In the genomic region with DNA sequence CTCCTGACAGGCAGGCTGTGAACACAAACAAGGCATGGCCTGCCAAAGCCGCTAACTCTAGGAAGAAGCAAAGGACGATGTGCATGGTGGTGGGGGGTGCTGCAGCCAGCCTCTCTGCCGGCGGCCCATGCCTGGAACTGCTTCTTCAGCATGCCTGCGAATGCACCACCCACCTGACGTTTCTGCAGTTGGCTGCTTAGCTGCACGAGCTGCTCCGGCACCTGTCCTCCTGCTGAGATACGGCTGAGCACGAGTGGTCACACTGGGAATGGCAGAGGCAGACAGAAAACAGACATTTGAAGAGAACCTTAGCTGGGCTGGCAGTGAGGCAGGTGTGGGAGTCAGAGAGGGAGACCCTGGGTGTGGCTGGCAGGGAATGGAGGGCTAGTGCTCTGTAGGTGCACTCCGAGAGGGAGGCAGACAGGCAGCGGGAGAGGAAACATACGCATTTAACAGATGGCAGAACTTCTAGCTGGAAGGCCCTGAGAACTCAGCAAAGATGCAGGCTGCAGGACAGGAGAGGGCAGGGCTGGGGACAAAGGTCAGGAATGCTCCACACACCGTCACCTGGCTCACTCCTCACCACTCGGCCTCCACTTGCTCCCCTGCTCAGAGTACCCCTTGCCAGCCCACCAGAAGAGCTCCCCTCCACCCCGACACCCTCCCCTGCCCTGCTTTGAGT, we compare ENCODE assay signal across 24 cellular contexts. TPM values are rescaled to one million over a fixed set of nuclear protein-coding genes. Genes with fewer than 3 reads are reported as not detected.
DNase-seq lines count a peak whose midpoint lies in the region; ATAC-seq and TF ChIP-seq lines count a peak whose summit lies in the region.
"Had no signal": no experiment of that assay in that cellular context is flagged by ENCODE, and none has a peak within 500 bp of the region (broad histone marks: within the 10 kb centered on the region; RNA-seq: fewer than 3 reads in every experiment).

No MANE protein-coding gene starts in this region.

- H3K27me3 Mint-ChIP-seq in activated T-cell treated with anti-CD3 and anti-CD28 coated beads, Interleukin-2, amount 50 U/mL, for 24 hours = no peaks in the 10 kb centered on the region
- H3K27me3 Mint-ChIP-seq in activated CD4-positive, alpha-beta memory T cell treated with anti-CD3 and anti-CD28 coated beads, Interleukin-2, amount 10 ng/mL, durations not matched to agents 7 days and 5 days = no peaks in the 10 kb centered on the region
- H3K27me3 Mint-ChIP-seq: activated B cell treated with CpG ODN at 0.5 μM for 24 hours, B cell, memory B cell, naive B cell had no signal

- H3K27ac Mint-ChIP-seq in activated T-cell treated with anti-CD3 and anti-CD28 coated beads, Interleukin-2, amount 50 U/mL, for 24 hours = peak overlapping the region; percentile 61
- H3K27ac Mint-ChIP-seq in stimulated activated effector memory CD8-positive, alpha-beta T cell treated with anti-CD3 and anti-CD28 coated beads, Interleukin-12 subunit alpha, Interleukin-12 subunit beta, amount 100 ng/mL, for 72 hours = peak overlapping the region; percentile 14
- no peak overlapping the region for H3K27ac Mint-ChIP-seq in activated CD4-positive, alpha-beta memory T cell treated with anti-CD3 and anti-CD28 coated beads, Interleukin-2, amount 10 ng/mL, durations not matched to agents 7 days and 5 days
- H3K27ac Mint-ChIP-seq: activated B cell treated with CpG ODN at 0.5 μM for 24 hours, B cell, memory B cell had no signal

- WGBS in right lobe of liver (ENCODE audit: insufficient coverage, low coverage, low lambda C conversion rate, missing lambda C conversion rate) = 71% methylated on average over 6 of the region's 16 CpGs

- CTCF ChIA-PET in activated CD4-positive, alpha-beta memory T cell treated with anti-CD3 and anti-CD28 coated beads, Interleukin-2, amount 10 ng/mL, durations not matched to agents 7 days and 5 days (lab: Charles Lee) = interaction anchor here (1.7 kb wide), 1 partner anchor 90 kb away, joined by 6 read pairs; no protein-coding TSS in a partner anchor

- H3K9me3 ChIP-seq in right lobe of liver = no peaks in the 10 kb centered on the region
- H3K9me3 ChIP-seq: thoracic aorta had no signal

- peaks cover 63% of the 10 kb centered on the region for H3K36me3 Mint-ChIP-seq in activated T-cell treated with anti-CD3 and anti-CD28 coated beads, Interleukin-2, amount 50 U/mL, for 24 hours (ENCODE audit: low read depth)
- H3K36me3 Mint-ChIP-seq in stimulated activated effector memory CD8-positive, alpha-beta T cell treated with anti-CD3 and anti-CD28 coated beads, Interleukin-12 subunit alpha, Interleukin-12 subunit beta, amount 100 ng/mL, for 72 hours = peaks cover 63% of the 10 kb centered on the region
- H3K36me3 Mint-ChIP-seq in activated CD4-positive, alpha-beta memory T cell treated with anti-CD3 and anti-CD28 coated beads, Interleukin-2, amount 10 ng/mL, durations not matched to agents 7 days and 5 days (ENCODE audit: low read depth) = peaks cover 44% of the 10 kb centered on the region

- no peak for TF ChIP-seq CTCF in right lobe of liver (IDR thresholded peaks at IDR 0.05)

- H3K4me1 ChIP-seq in right lobe of liver = peaks cover 0 to 66% (median 28%) of the 10 kb centered on the region in 4 donors

- intact Hi-C loops in right lobe of liver (cut with DNase I) = no loop called here

- H3K4me1 Mint-ChIP-seq in activated T-cell treated with anti-CD3 and anti-CD28 coated beads, Interleukin-2, amount 50 U/mL, for 24 hours (ENCODE audit: low read depth) = peaks cover 15% of the 10 kb centered on the region
- H3K4me1 Mint-ChIP-seq in stimulated activated effector memory CD8-positive, alpha-beta T cell treated with anti-CD3 and anti-CD28 coated beads, Interleukin-12 subunit alpha, Interleukin-12 subunit beta, amount 100 ng/mL, for 72 hours = peaks cover 30% of the 10 kb centered on the region
- peaks cover 16% of the 10 kb centered on the region for H3K4me1 Mint-ChIP-seq in activated CD4-positive, alpha-beta memory T cell treated with anti-CD3 and anti-CD28 coated beads, Interleukin-2, amount 10 ng/mL, durations not matched to agents 7 days and 5 days

- H3K27ac ChIP-seq in caudate nucleus (ENCODE audit: low read depth, low read length) (peak overlapping the region; percentile 48), right lobe of liver (no peak overlapping the region)
- H3K27ac ChIP-seq: thoracic aorta had no signal

- POLR2A ChIA-PET in activated CD4-positive, alpha-beta memory T cell treated with anti-CD3 and anti-CD28 coated beads, Interleukin-2, amount 10 ng/mL, durations not matched to agents 7 days and 5 days (lab: Charles Lee) = no interaction called here

- ATAC-seq in right lobe of liver (peak in 3 of 4 donors; percentile 5 to 36 (median 20)), HG02610 (IDR thresholded peaks at IDR 0.05; ENCODE audit: unreplicated experiment) (no peak)
- ATAC-seq in stimulated activated effector memory CD8-positive, alpha-beta T cell treated with anti-CD3 and anti-CD28 coated beads, Interleukin-12 subunit alpha, Interleukin-12 subunit beta, amount 100 ng/mL, for 72 hours = no peak
- ATAC-seq: GM12878, HCT116, K562, sciatic nerve had no signal

- H3K4me3 Mint-ChIP-seq in activated T-cell treated with anti-CD3 and anti-CD28 coated beads, Interleukin-2, amount 50 U/mL, for 24 hours = no peak overlapping the region
- no peak overlapping the region for H3K4me3 Mint-ChIP-seq in stimulated activated effector memory CD8-positive, alpha-beta T cell treated with anti-CD3 and anti-CD28 coated beads, Interleukin-12 subunit alpha, Interleukin-12 subunit beta, amount 100 ng/mL, for 72 hours
- no peak overlapping the region for H3K4me3 Mint-ChIP-seq in activated CD4-positive, alpha-beta memory T cell treated with anti-CD3 and anti-CD28 coated beads, Interleukin-2, amount 10 ng/mL, durations not matched to agents 7 days and 5 days
- H3K4me3 Mint-ChIP-seq: activated B cell treated with CpG ODN at 0.5 μM for 24 hours, B cell, memory B cell had no signal

- no peaks in the 10 kb centered on the region for H3K9me3 Mint-ChIP-seq in activated T-cell treated with anti-CD3 and anti-CD28 coated beads, Interleukin-2, amount 50 U/mL, for 24 hours
- no peaks in the 10 kb centered on the region for H3K9me3 Mint-ChIP-seq in stimulated activated effector memory CD8-positive, alpha-beta T cell treated with anti-CD3 and anti-CD28 coated beads, Interleukin-12 subunit alpha, Interleukin-12 subunit beta, amount 100 ng/mL, for 72 hours
- no peaks in the 10 kb centered on the region for H3K9me3 Mint-ChIP-seq in activated CD4-positive, alpha-beta memory T cell treated with anti-CD3 and anti-CD28 coated beads, Interleukin-2, amount 10 ng/mL, durations not matched to agents 7 days and 5 days
- H3K9me3 Mint-ChIP-seq: activated B cell treated with CpG ODN at 0.5 μM for 24 hours, memory B cell, naive B cell had no signal

- peaks cover 0 to 39% (median 19%) of the 10 kb centered on the region in 4 donors for H3K36me3 ChIP-seq in right lobe of liver

- no peaks in the 10 kb centered on the region for H3K27me3 ChIP-seq in right lobe of liver

- no peak overlapping the region for H3K4me3 ChIP-seq in right lobe of liver
- H3K4me3 ChIP-seq: GM12878, K562, thoracic aorta had no signal

- no peak for TF ChIP-seq POLR2A in right lobe of liver (IDR thresholded peaks at IDR 0.05)

- no peak for DNase-seq in activated T-cell treated with anti-CD3 and anti-CD28 coated beads, Interleukin-2, amount 50 U/mL, for 24 hours
- no peak for DNase-seq in activated T-cell treated with anti-CD3 and anti-CD28 coated beads, Interleukin-2, amount 50 U/mL, for 1 hour
- peak in 10 of 61 donors; percentile 25 to 62 (median 38) for DNase-seq in caudate nucleus (lab: John Stamatoyannopoulos, UW)
- DNase-seq in right lobe of liver = no peak
- DNase-seq in stimulated activated effector memory CD8-positive, alpha-beta T cell treated with anti-CD3 and anti-CD28 coated beads, Interleukin-12 subunit alpha, Interleukin-12 subunit beta, amount 100 ng/mL, for 72 hours (ENCODE audit: low spot score in 2 of 2) = no peak
- DNase-seq in activated CD4-positive, alpha-beta memory T cell treated with anti-CD3 and anti-CD28 coated beads, Interleukin-2, amount 10 ng/mL, durations not matched to agents 7 days and 5 days = no peak
- DNase-seq in AG08396 (ENCODE audit: low spot score) = no peak
- DNase-seq: activated B cell treated with CpG ODN at 0.5 μM for 24 hours; activated CD4-positive, alpha-beta T cell treated with anti-CD3 and anti-CD28 coated beads, Interleukin-2, amount 50 U/mL, for 48 hours; activated T-cell treated with anti-CD3 and anti-CD28 coated beads for 4 hours; effector CD4-positive, alpha-beta T cell; foreskin melanocyte; MM.1S; naive B cell; NCI-H1436; SHP77 had no signal

RNA-seq across cellular contexts. Expression of gene FLCN, which starts 5.2 kb away (rescaled TPM):
- 10 to 100 TPM; 25.4 to 44.3 (median 35.9) TPM for total RNA-seq in right lobe of liver
- total RNA-seq in activated CD4-positive, alpha-beta memory T cell treated with anti-CD3 and anti-CD28 coated beads, Interleukin-2, amount 10 ng/mL, durations not matched to agents 7 days and 5 days = 10 to 100 TPM; 48.8 to 53.1 TPM

RNA-seq across cellular contexts. Expression of gene PLD6, which starts 25.6 kb away (rescaled TPM):
- total RNA-seq in right lobe of liver = 1 to 10 TPM in 5 of 6 experiments, under 1 TPM in 1; 0.68 to 3.6 (median 2.8) TPM
- total RNA-seq in activated CD4-positive, alpha-beta memory T cell treated with anti-CD3 and anti-CD28 coated beads, Interleukin-2, amount 10 ng/mL, durations not matched to agents 7 days and 5 days = 1 to 10 TPM; 6.3 to 6.6 TPM

RNA-seq across cellular contexts. Expression of gene COPS3, which starts 49.3 kb away (rescaled TPM):
- 10 to 100 TPM; 19.7 to 33.0 (median 25.8) TPM for total RNA-seq in right lobe of liver
- 100 to 1,000 TPM in 1 of 2 experiments, 10 to 100 TPM in 1; 99.9 to 109 TPM for total RNA-seq in activated CD4-positive, alpha-beta memory T cell treated with anti-CD3 and anti-CD28 coated beads, Interleukin-2, amount 10 ng/mL, durations not matched to agents 7 days and 5 days

Comparison
In these comparisons a context has a peak if more than half of its experiments do, and no peak if none do; other contexts are left out.
1. ATAC-seq: peak in right lobe of liver (3 of 4); none in stimulated activated effector memory CD8-positive, alpha-beta T cell treated with anti-CD3 and anti-CD28 coated beads, Interleukin-12 subunit alpha, Interleukin-12 subunit beta, amount 100 ng/mL, for 72 hours (single experiment) and HG02610 (single experiment).